2 cellular contexts compared by ENCODE assay signal in the genomic region with DNA sequence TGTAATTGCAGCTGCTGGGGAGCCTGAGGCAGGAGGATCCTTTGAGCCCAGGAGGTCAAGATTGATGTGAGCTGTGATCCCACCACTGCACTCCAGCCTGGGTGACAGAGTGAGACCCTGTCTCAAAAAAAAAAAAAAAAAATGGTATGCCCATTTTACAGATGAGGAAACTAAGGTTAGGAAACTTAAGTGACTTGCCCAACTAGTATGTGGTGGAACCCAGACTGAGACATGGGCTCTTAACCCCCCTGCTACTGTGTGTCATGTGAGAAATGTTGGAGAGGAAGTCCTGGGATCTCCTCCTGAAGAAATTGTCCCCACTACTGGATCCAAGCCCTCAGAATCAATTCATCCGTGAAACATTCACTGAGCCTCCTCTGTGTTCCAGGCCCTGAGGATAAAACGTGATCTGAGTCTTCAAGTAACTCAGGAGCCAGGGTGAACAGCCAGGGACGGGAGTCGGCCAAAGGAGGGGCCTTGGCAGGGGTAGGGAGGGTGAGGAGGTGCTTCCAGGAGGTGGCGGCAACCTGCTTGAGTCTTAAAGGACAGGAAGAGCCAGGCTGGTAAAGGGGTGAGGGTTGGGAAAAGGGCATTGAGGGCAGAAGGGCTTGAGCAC.
TF ChIP-seq lines count a peak whose summit lies in the region.

No MANE protein-coding gene starts in this region.

TF ChIP-seq in A549, 52 proteins besides CTCF, POLR2A, EP300 and RAD21:
- TF ChIP-seq CHD4 (IDR thresholded peaks at IDR 0.05; ENCODE audit: borderline replicate concordance) (peak; percentile 61; the same call in 1 of the 2 replicates), CBX2 (IDR thresholded peaks at IDR 0.05; ENCODE audit: borderline replicate concordance, low read depth) (no peak), KDM1A (IDR thresholded peaks at IDR 0.05; ENCODE audit: low read depth) (peak; percentile 83), SMC3 (IDR thresholded peaks at IDR 0.05) (peak; percentile 22; the same call in 1 of the 3 replicates)

TF ChIP-seq in H1, 55 proteins besides CTCF, POLR2A, EP300 and RAD21:
- TF ChIP-seq CHD1 (IDR thresholded peaks at IDR 0.05; ENCODE audit: low read depth, low read length) (no peak), KDM1A (IDR thresholded peaks at IDR 0.05; ENCODE audit: borderline replicate concordance, low read length) (peak; percentile 88; the same call in 1 of the 2 replicates)
